ENCODE assay signal across 8 cellular contexts in genomic region chr12:2613674-2614073, GRCh38.
DNase-seq lines count a peak whose midpoint lies in the region; ATAC-seq and TF ChIP-seq lines count a peak whose summit lies in the region.

No MANE protein-coding gene starts in this region.

- POLR2A ChIA-PET in activated CD8-positive, alpha-beta T cell treated with anti-CD3 and anti-CD28 coated beads for 36 hours (lab: Charles Lee) = no interaction called here
- POLR2A ChIA-PET in activated CD8-positive, alpha-beta T cell treated with anti-CD3 and anti-CD28 coated beads, Interleukin-2, amount 10 ng/mL, durations not matched to agents 7 days and 5 days (lab: Charles Lee) = no interaction called here

- no peak overlapping the region for H3K4me3 Mint-ChIP-seq in activated CD8-positive, alpha-beta T cell treated with anti-CD3 and anti-CD28 coated beads for 36 hours
- H3K4me3 Mint-ChIP-seq in activated CD8-positive, alpha-beta T cell treated with anti-CD3 and anti-CD28 coated beads, Interleukin-2, amount 10 ng/mL, durations not matched to agents 7 days and 5 days = no peak overlapping the region
- H3K4me3 Mint-ChIP-seq in stimulated activated naive CD8-positive, alpha-beta T cell treated with anti-CD3 and anti-CD28 coated beads, Interleukin-15, amount 100 ng/mL, for 72 hours = no peak overlapping the region
- no peak overlapping the region for H3K4me3 Mint-ChIP-seq in endodermal cell

- H3K27me3 ChIP-seq in SJSA1 (replicated peaks) = no peaks in the 10 kb centered on the region
- no peaks in the 10 kb centered on the region for H3K27me3 ChIP-seq in endodermal cell (ENCODE audit: control insufficient read depth, insufficient read depth, low read length, poor library complexity, severe bottlenecking)

- no peaks in the 10 kb centered on the region for H3K36me3 Mint-ChIP-seq in activated CD8-positive, alpha-beta T cell treated with anti-CD3 and anti-CD28 coated beads for 36 hours (ENCODE audit: low read depth)
- no peaks in the 10 kb centered on the region for H3K36me3 Mint-ChIP-seq in activated CD8-positive, alpha-beta T cell treated with anti-CD3 and anti-CD28 coated beads, Interleukin-2, amount 10 ng/mL, durations not matched to agents 7 days and 5 days (ENCODE audit: low read depth)
- H3K36me3 Mint-ChIP-seq in endodermal cell (ENCODE audit: low read depth) = no peaks in the 10 kb centered on the region

- H3K9me3 ChIP-seq in SJSA1 (replicated peaks) (no peaks in the 10 kb centered on the region), endodermal cell (ENCODE audit: control insufficient read depth, low read length) (no peaks in the 10 kb centered on the region)

- DNase-seq in activated CD8-positive, alpha-beta T cell treated with anti-CD3 and anti-CD28 coated beads for 36 hours = peak; percentile 51
- no peak for DNase-seq in activated CD8-positive, alpha-beta T cell treated with anti-CD3 and anti-CD28 coated beads, Interleukin-2, amount 10 ng/mL, durations not matched to agents 7 days and 5 days
- DNase-seq in SJSA1 (ENCODE audit: low read depth in 1 of 2, low spot score in 2 of 2) = peak; percentile 80 to 83
- DNase-seq in foreskin melanocyte = peak; percentile 8
- peak; percentile 13 to 43 for DNase-seq in stimulated activated naive CD8-positive, alpha-beta T cell treated with anti-CD3 and anti-CD28 coated beads, Interleukin-15, amount 100 ng/mL, for 72 hours
- DNase-seq in NCI-H1694 (lab: John Stamatoyannopoulos, UW) = no peak
- no peak for DNase-seq in endodermal cell

- CTCF ChIA-PET in activated CD8-positive, alpha-beta T cell treated with anti-CD3 and anti-CD28 coated beads for 36 hours (lab: Charles Lee) = no interaction called here
- CTCF ChIA-PET in activated CD8-positive, alpha-beta T cell treated with anti-CD3 and anti-CD28 coated beads, Interleukin-2, amount 10 ng/mL, durations not matched to agents 7 days and 5 days (lab: Charles Lee) = no interaction called here

- no peak overlapping the region for H3K27ac Mint-ChIP-seq in activated CD8-positive, alpha-beta T cell treated with anti-CD3 and anti-CD28 coated beads for 36 hours
- no peak overlapping the region for H3K27ac Mint-ChIP-seq in activated CD8-positive, alpha-beta T cell treated with anti-CD3 and anti-CD28 coated beads, Interleukin-2, amount 10 ng/mL, durations not matched to agents 7 days and 5 days
- H3K27ac Mint-ChIP-seq in stimulated activated naive CD8-positive, alpha-beta T cell treated with anti-CD3 and anti-CD28 coated beads, Interleukin-15, amount 100 ng/mL, for 72 hours = no peak overlapping the region
- H3K27ac Mint-ChIP-seq in endodermal cell = no peak overlapping the region

- 79 to 95% methylated on average over 6 to 8 of the region's 8 CpGs for WGBS in endodermal cell (ENCODE audit: insufficient coverage in 1 of 2, insufficient read length in 1 of 2), 2 experiments

- H3K4me1 Mint-ChIP-seq in activated CD8-positive, alpha-beta T cell treated with anti-CD3 and anti-CD28 coated beads for 36 hours (ENCODE audit: low read depth) = peaks cover 6% of the 10 kb centered on the region
- H3K4me1 Mint-ChIP-seq in activated CD8-positive, alpha-beta T cell treated with anti-CD3 and anti-CD28 coated beads, Interleukin-2, amount 10 ng/mL, durations not matched to agents 7 days and 5 days (ENCODE audit: low read depth) = peaks cover 9% of the 10 kb centered on the region
- H3K4me1 Mint-ChIP-seq in stimulated activated naive CD8-positive, alpha-beta T cell treated with anti-CD3 and anti-CD28 coated beads, Interleukin-15, amount 100 ng/mL, for 72 hours = peaks cover 19% of the 10 kb centered on the region
- peaks cover 11% of the 10 kb centered on the region for H3K4me1 Mint-ChIP-seq in endodermal cell

- H3K36me3 ChIP-seq in SJSA1 (peaks cover 18% of the 10 kb centered on the region), endodermal cell (ENCODE audit: control insufficient read depth, insufficient read depth, low read length) (no peaks in the 10 kb centered on the region)

- no peak overlapping the region for H3K9ac ChIP-seq in endodermal cell (ENCODE audit: extremely low read depth, low read length, poor library complexity, severe bottlenecking)

- no peaks in the 10 kb centered on the region for H3K9me3 Mint-ChIP-seq in activated CD8-positive, alpha-beta T cell treated with anti-CD3 and anti-CD28 coated beads for 36 hours
- no peaks in the 10 kb centered on the region for H3K9me3 Mint-ChIP-seq in activated CD8-positive, alpha-beta T cell treated with anti-CD3 and anti-CD28 coated beads, Interleukin-2, amount 10 ng/mL, durations not matched to agents 7 days and 5 days (ENCODE audit: insufficient read depth)
- H3K9me3 Mint-ChIP-seq in stimulated activated naive CD8-positive, alpha-beta T cell treated with anti-CD3 and anti-CD28 coated beads, Interleukin-15, amount 100 ng/mL, for 72 hours = no peaks in the 10 kb centered on the region
- no peaks in the 10 kb centered on the region for H3K9me3 Mint-ChIP-seq in endodermal cell

- intact Hi-C loops in activated CD8-positive, alpha-beta T cell treated with anti-CD3 and anti-CD28 coated beads for 36 hours (cut with micrococcal nuclease) = no loop called here

- TF ChIP-seq CTCF in activated CD8-positive, alpha-beta T cell treated with anti-CD3 and anti-CD28 coated beads for 36 hours (IDR thresholded peaks at IDR 0.05) = no peak
- TF ChIP-seq CTCF in endodermal cell (conservative IDR thresholded peaks at IDR 0.05) = no peak

- H3K27ac ChIP-seq in SJSA1 (peak overlapping the region; percentile 15), endodermal cell (ENCODE audit: low read depth, low read length) (no peak overlapping the region)

- H3K4me3 ChIP-seq in SJSA1 (no peak overlapping the region), endodermal cell (ENCODE audit: low read length) (no peak overlapping the region)

- peak; percentile 94 for ATAC-seq in activated CD8-positive, alpha-beta T cell treated with anti-CD3 and anti-CD28 coated beads for 36 hours
- ATAC-seq in activated CD8-positive, alpha-beta T cell treated with anti-CD3 and anti-CD28 coated beads, Interleukin-2, amount 10 ng/mL, durations not matched to agents 7 days and 5 days = no peak
- ATAC-seq in stimulated activated naive CD8-positive, alpha-beta T cell treated with anti-CD3 and anti-CD28 coated beads, Interleukin-15, amount 100 ng/mL, for 72 hours = peak; percentile 91
- ATAC-seq in GM18498 (IDR thresholded peaks at IDR 0.05; ENCODE audit: unreplicated experiment) = no peak

- peaks cover 25% of the 10 kb centered on the region for H3K4me1 ChIP-seq in SJSA1 (replicated peaks)
- H3K4me1 ChIP-seq in endodermal cell (ENCODE audit: control insufficient read depth, insufficient read depth, low read length) = no peaks in the 10 kb centered on the region

- peaks cover 14% of the 10 kb centered on the region for H3K27me3 Mint-ChIP-seq in activated CD8-positive, alpha-beta T cell treated with anti-CD3 and anti-CD28 coated beads for 36 hours
- peaks cover 15% of the 10 kb centered on the region for H3K27me3 Mint-ChIP-seq in activated CD8-positive, alpha-beta T cell treated with anti-CD3 and anti-CD28 coated beads, Interleukin-2, amount 10 ng/mL, durations not matched to agents 7 days and 5 days (ENCODE audit: low read depth)
- peaks cover 69% of the 10 kb centered on the region for H3K27me3 Mint-ChIP-seq in stimulated activated naive CD8-positive, alpha-beta T cell treated with anti-CD3 and anti-CD28 coated beads, Interleukin-15, amount 100 ng/mL, for 72 hours
- peaks cover 11% of the 10 kb centered on the region for H3K27me3 Mint-ChIP-seq in endodermal cell (ENCODE audit: insufficient read depth)

Comparison
In these comparisons a context has a peak if more than half of its experiments do, and no peak if none do; other contexts are left out.
1. ATAC-seq: peak in activated CD8-positive, alpha-beta T cell treated with anti-CD3 and anti-CD28 coated beads for 36 hours (single experiment) and stimulated activated naive CD8-positive, alpha-beta T cell treated with anti-CD3 and anti-CD28 coated beads, Interleukin-15, amount 100 ng/mL, for 72 hours (single experiment); none in activated CD8-positive, alpha-beta T cell treated with anti-CD3 and anti-CD28 coated beads, Interleukin-2, amount 10 ng/mL, durations not matched to agents 7 days and 5 days (single experiment) and GM18498 (single experiment).
2. DNase-seq: peak in activated CD8-positive, alpha-beta T cell treated with anti-CD3 and anti-CD28 coated beads for 36 hours (single experiment), SJSA1 (2 of 2), foreskin melanocyte (single experiment) and stimulated activated naive CD8-positive, alpha-beta T cell treated with anti-CD3 and anti-CD28 coated beads, Interleukin-15, amount 100 ng/mL, for 72 hours (2 of 2); none in activated CD8-positive, alpha-beta T cell treated with anti-CD3 and anti-CD28 coated beads, Interleukin-2, amount 10 ng/mL, durations not matched to agents 7 days and 5 days (single experiment), NCI-H1694 (single experiment) and endodermal cell (single experiment).